ENCODE assay signal across 20 cellular contexts in genomic region chr19:4933528-4933927, GRCh38. TPM values are rescaled to one million over a fixed set of nuclear protein-coding genes. Genes with fewer than 3 reads are reported as not detected.
A peak's percentile ranks its signal among the peaks of the same experiment; 100 is the strongest.
DNase-seq lines count a peak whose midpoint lies in the region; ATAC-seq and TF ChIP-seq lines count a peak whose summit lies in the region.
"Had no signal": no experiment of that assay in that cellular context is flagged by ENCODE, and none has a peak within 500 bp of the region (broad histone marks: within the 10 kb centered on the region; RNA-seq: fewer than 3 reads in every experiment).

No MANE protein-coding gene starts in this region.

- no peak overlapping the region for H3K4me3 Mint-ChIP-seq in nephron progenitor cell
- H3K4me3 Mint-ChIP-seq: brain; CD8-positive, alpha-beta T cell; type B pancreatic cell had no signal

- no peaks in the 10 kb centered on the region for H3K9me3 Mint-ChIP-seq in nephron progenitor cell
- H3K9me3 Mint-ChIP-seq: brain; CD8-positive, alpha-beta T cell; type B pancreatic cell had no signal

- H3K36me3 Mint-ChIP-seq in nephron progenitor cell (ENCODE audit: low read depth), result peaks cover 77% of the 10 kb centered on the region
- H3K36me3 Mint-ChIP-seq: CD8-positive, alpha-beta T cell had no signal

- TF ChIP-seq CTCF in left ventricle myocardium inferior (IDR thresholded peaks at IDR 0.05; ENCODE audit: borderline replicate concordance), result no peak
- TF ChIP-seq CTCF in choroid plexus epithelial cell (conservative IDR thresholded peaks at IDR 0.05; ENCODE audit: low read depth, low read length), result no peak
- TF ChIP-seq CTCF in nephron progenitor cell (IDR thresholded peaks at IDR 0.05), result no peak

- H3K9me3 ChIP-seq in left ventricle myocardium inferior (replicated peaks), result no peaks in the 10 kb centered on the region
- H3K9me3 ChIP-seq: SK-N-SH had no signal

- peak; percentile 22 for ATAC-seq in left ventricle myocardium superior
- ATAC-seq in GM18498 (IDR thresholded peaks at IDR 0.05; ENCODE audit: unreplicated experiment), result no peak
- ATAC-seq: CD8-positive, alpha-beta T cell had no signal

- DNase-seq in left ventricle myocardium superior, result no peak
- DNase-seq in left ventricle myocardium inferior, result no peak
- DNase-seq in choroid plexus epithelial cell (ENCODE audit: low read depth), result peak; percentile 23
- DNase-seq in nephron progenitor cell, result no peak
- no peak for DNase-seq in stimulated activated naive CD4-positive, alpha-beta T cell (lab: John Stamatoyannopoulos, UW)
- no peak for DNase-seq in stimulated activated CD4-positive, alpha-beta T cell treated with anti-CD3 and anti-CD28 coated beads, Interleukin-2, amount 100 ng/mL, for 24 hours
- no peak for DNase-seq in GM19240 (ENCODE audit: insufficient read length, low spot score)
- DNase-seq: activated gamma-delta T cell treated with Interleukin-2 at 50 U/mL for 16 hours; CD8-positive, alpha-beta T cell; effector CD8-positive, alpha-beta T cell; IMR-90; NCI-H146; SK-N-SH; stimulated activated CD4-positive, alpha-beta T cell treated with anti-CD3 and anti-CD28 coated beads, Interleukin-15, amount 100 ng/mL, for 24 hours; WERI-Rb-1 had no signal

- H3K4me1 ChIP-seq in left ventricle myocardium inferior, result no peaks in the 10 kb centered on the region

- H3K27ac Mint-ChIP-seq in nephron progenitor cell, result peak overlapping the region; percentile 90
- H3K27ac Mint-ChIP-seq: brain; CD8-positive, alpha-beta T cell; type B pancreatic cell had no signal

- intact Hi-C loops in left ventricle myocardium superior (cut with micrococcal nuclease) (no loop called here), left ventricle myocardium inferior (cut with micrococcal nuclease) (no loop called here)

- no peaks in the 10 kb centered on the region for H3K36me3 ChIP-seq in left ventricle myocardium inferior

- H3K4me1 Mint-ChIP-seq in nephron progenitor cell, result peaks cover 9% of the 10 kb centered on the region
- H3K4me1 Mint-ChIP-seq: brain had no signal

- H3K27me3 Mint-ChIP-seq in nephron progenitor cell (ENCODE audit: low read depth, poor library complexity), result no peaks in the 10 kb centered on the region
- H3K27me3 Mint-ChIP-seq: type B pancreatic cell had no signal

- no peak overlapping the region for H3K27ac ChIP-seq in left ventricle myocardium inferior (replicated peaks)
- H3K27ac ChIP-seq: WERI-Rb-1 had no signal

- H3K4me3 ChIP-seq in left ventricle myocardium inferior (no peak overlapping the region), choroid plexus epithelial cell (ENCODE audit: low read depth, low read length) (no peak overlapping the region)

- H3K27me3 ChIP-seq in left ventricle myocardium inferior (ENCODE audit: low read depth), result no peaks in the 10 kb centered on the region

RNA-seq across cellular contexts. Expression of gene UHRF1, which starts 24.2 kb away (rescaled TPM):
- total RNA-seq in left ventricle myocardium superior (1.5 TPM), left ventricle myocardium inferior (1.3 TPM)

RNA-seq across cellular contexts. Expression of gene ARRDC5, which starts 30.8 kb away (rescaled TPM):
- not detected for total RNA-seq in left ventricle myocardium superior
- not detected for total RNA-seq in left ventricle myocardium inferior
- total RNA-seq: A673, IMR-90, NCI-H460 had no signal

RNA-seq across cellular contexts. Expression of gene KDM4B, which starts 35.4 kb away (rescaled TPM):
- total RNA-seq in left ventricle myocardium superior (36.4 TPM), left ventricle myocardium inferior (34.1 TPM)
